Comparison of ENCODE assay signal across 22 cellular contexts in genomic region chr19:42961119-42961518, GRCh38. TPM values are rescaled to one million over a fixed set of nuclear protein-coding genes. Genes with fewer than 3 reads are reported as not detected.
"Had no signal": no experiment of that assay in that cellular context is flagged by ENCODE, and none has a peak within 500 bp of the region (broad histone marks: within the 10 kb centered on the region; RNA-seq: fewer than 3 reads in every experiment).

No MANE protein-coding gene starts in this region.

- H3K27ac ChIP-seq: RWPE1 had no signal

- DNase-seq: KBM-7, MM.1S, NCI-H1105, NCI-H1417, NCI-H1436 treated with DMSO at 0.1 percent for 48 hours, NCI-H1694, NCI-H187 treated with DMSO at 0.1 percent for 48 hours, NCI-H2029 treated with DMSO at 0.1 percent for 48 hours, NCI-H2227 treated with DMSO at 0.1 percent for 48 hours, NCI-H446, NCI-H510A, NCI-H524 treated with DMSO at 0.1 percent for 48 hours, NCI-H69, NCI-H774, PC-3, SHP77, SK-N-SH, SW 1271 had no signal

- H3K9me3 ChIP-seq: SK-N-SH had no signal

- H3K4me2 ChIP-seq: SK-N-SH had no signal

- H3K9ac ChIP-seq: SK-N-SH had no signal

- ATAC-seq: Panc1, PC-3 had no signal

RNA-seq across cellular contexts. Expression of gene PSG7, which starts 24.1 kb away (rescaled TPM):
- total RNA-seq: OCI-LY7, PC-3, SK-MEL-5 had no signal

RNA-seq across cellular contexts. Expression of gene PSG6, which starts 43.4 kb away (rescaled TPM):
- total RNA-seq: PC-3, SK-MEL-5 had no signal
- polyA plus RNA-seq: SK-N-SH had no signal
